In the genomic region with DNA sequence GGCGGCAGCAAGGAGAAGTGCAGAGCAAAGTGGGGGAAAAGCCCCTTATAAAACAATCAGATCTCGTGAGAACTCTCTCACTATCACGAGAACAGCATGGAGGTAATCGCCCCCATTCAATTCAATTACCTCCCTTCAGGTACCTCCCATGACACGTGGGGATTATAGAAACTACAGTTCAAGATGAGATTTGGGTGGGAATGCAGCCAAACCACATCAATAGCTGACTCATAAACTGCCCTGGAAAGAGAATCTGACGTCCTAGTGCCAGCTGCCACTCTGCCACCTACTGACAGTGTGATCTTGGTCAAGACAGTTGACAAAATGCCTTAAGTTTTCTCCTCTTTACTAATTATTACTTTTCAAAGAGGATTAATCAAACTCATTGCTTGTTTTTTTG, we compare ENCODE assay signal across 9 cellular contexts.
A peak's percentile ranks its signal among the peaks of the same experiment; 100 is the strongest.
DNase-seq lines count a peak whose midpoint lies in the region; ATAC-seq and TF ChIP-seq lines count a peak whose summit lies in the region.
"Had no signal": no experiment of that assay in that cellular context is flagged by ENCODE, and none has a peak within 500 bp of the region (broad histone marks: within the 10 kb centered on the region; RNA-seq: fewer than 3 reads in every experiment).

No MANE protein-coding gene starts in this region.

- no peak overlapping the region for H3K4me3 Mint-ChIP-seq in activated T-cell treated with anti-CD3 and anti-CD28 coated beads, Interleukin-2, amount 50 U/mL, for 24 hours
- no peak overlapping the region for H3K4me3 Mint-ChIP-seq in nephron progenitor cell
- H3K4me3 Mint-ChIP-seq: IgD-negative memory B cell had no signal

- no peaks in the 10 kb centered on the region for H3K27me3 Mint-ChIP-seq in activated T-cell treated with anti-CD3 and anti-CD28 coated beads, Interleukin-2, amount 50 U/mL, for 24 hours
- peaks cover 4% of the 10 kb centered on the region for H3K27me3 Mint-ChIP-seq in nephron progenitor cell (ENCODE audit: low read depth, poor library complexity)
- H3K27me3 Mint-ChIP-seq: IgD-negative memory B cell had no signal

- H3K4me1 Mint-ChIP-seq in activated T-cell treated with anti-CD3 and anti-CD28 coated beads, Interleukin-2, amount 50 U/mL, for 24 hours (ENCODE audit: low read depth), result peaks cover 43% of the 10 kb centered on the region
- peaks cover 27% of the 10 kb centered on the region for H3K4me1 Mint-ChIP-seq in nephron progenitor cell

- peak; percentile 57 for ATAC-seq in GM18867 (IDR thresholded peaks at IDR 0.05; ENCODE audit: unreplicated experiment)
- no peak for ATAC-seq in omental fat pad (ENCODE audit: low FRiP score)

- peak; percentile 93 for DNase-seq in HT-29 (ENCODE audit: low spot score)
- DNase-seq in activated T-cell treated with anti-CD3 and anti-CD28 coated beads, Interleukin-2, amount 50 U/mL, for 24 hours, result no peak
- no peak for DNase-seq in nephron progenitor cell
- no peak for DNase-seq in NCI-H1092 (lab: John Stamatoyannopoulos, UW)
- DNase-seq in AG08396 (ENCODE audit: low spot score), result no peak
- DNase-seq in DMS153 treated with DMSO at 0.1 percent for 48 hours (lab: John Stamatoyannopoulos, UW; ENCODE audit: unreplicated experiment), result no peak
- no peak for DNase-seq in omental fat pad (ENCODE audit: low spot score)

- H3K9me3 Mint-ChIP-seq in activated T-cell treated with anti-CD3 and anti-CD28 coated beads, Interleukin-2, amount 50 U/mL, for 24 hours, result peaks cover 6% of the 10 kb centered on the region
- peaks cover 18% of the 10 kb centered on the region for H3K9me3 Mint-ChIP-seq in nephron progenitor cell

- peak overlapping the region; percentile 8 for H3K27ac Mint-ChIP-seq in activated T-cell treated with anti-CD3 and anti-CD28 coated beads, Interleukin-2, amount 50 U/mL, for 24 hours
- peak overlapping the region; percentile 62 for H3K27ac Mint-ChIP-seq in nephron progenitor cell
- H3K27ac Mint-ChIP-seq: IgD-negative memory B cell had no signal

- H3K36me3 Mint-ChIP-seq in activated T-cell treated with anti-CD3 and anti-CD28 coated beads, Interleukin-2, amount 50 U/mL, for 24 hours (ENCODE audit: low read depth), result no peaks in the 10 kb centered on the region
- H3K36me3 Mint-ChIP-seq in nephron progenitor cell (ENCODE audit: low read depth), result peaks cover 10% of the 10 kb centered on the region
- H3K36me3 Mint-ChIP-seq: IgD-negative memory B cell had no signal

- no peak for TF ChIP-seq CTCF in nephron progenitor cell (IDR thresholded peaks at IDR 0.05)
- no peak for TF ChIP-seq CTCF in omental fat pad (IDR thresholded peaks at IDR 0.05)
